Comparison of ENCODE assay signal across 8 cellular contexts in the genomic region with DNA sequence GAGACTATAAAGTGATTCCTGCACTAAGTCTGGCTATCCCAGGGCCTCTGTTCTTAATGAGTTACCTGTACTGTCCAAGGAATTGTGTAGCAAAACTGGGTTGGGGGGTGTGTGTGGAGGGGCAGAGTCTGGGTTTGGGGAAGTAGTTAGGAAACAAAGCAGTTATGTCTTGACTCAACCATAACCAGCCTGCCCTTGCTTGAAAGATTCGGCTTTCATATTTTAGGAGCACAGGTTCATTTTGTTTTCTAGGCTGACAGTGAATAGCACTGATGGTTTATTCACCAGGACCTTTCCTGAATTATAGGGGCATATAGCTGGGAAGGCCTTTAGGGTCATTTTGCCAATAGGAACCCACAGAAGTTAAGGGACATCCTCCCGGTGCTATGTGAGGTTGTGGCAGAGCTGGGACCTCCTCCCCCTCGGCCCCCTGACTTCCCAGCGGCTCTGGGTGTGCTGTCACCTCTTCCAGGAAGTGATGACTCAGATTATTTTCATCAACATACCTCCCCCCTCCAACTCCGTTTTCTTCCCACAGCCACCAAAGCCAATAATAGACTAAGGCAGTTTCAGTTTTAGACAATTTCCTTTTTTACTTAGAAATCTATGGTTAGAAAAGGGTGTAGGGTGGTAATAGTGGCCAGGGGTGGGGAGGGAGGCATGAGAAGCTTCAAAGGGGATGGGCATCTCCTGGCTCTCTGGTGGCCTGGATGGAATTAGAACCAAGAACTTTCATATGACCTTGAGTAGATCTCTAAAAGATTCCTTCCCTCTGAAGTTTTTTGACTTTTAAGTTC. TPM values are rescaled to one million over a fixed set of nuclear protein-coding genes. Genes with fewer than 3 reads are reported as not detected.
DNase-seq lines count a peak whose midpoint lies in the region; ATAC-seq lines count a peak whose summit lies in the region.

No MANE protein-coding gene starts in this region.

- no peak for ATAC-seq in GM18873 (IDR thresholded peaks at IDR 0.05; ENCODE audit: low FRiP score, unreplicated experiment)

- DNase-seq in DMS53 (lab: John Stamatoyannopoulos, UW) = peak; percentile 50
- DNase-seq in H4 (ENCODE audit: low spot score) = peak; percentile 83
- peak; percentile 70 to 80 for DNase-seq in NOMO-1 (lab: John Stamatoyannopoulos, UW; ENCODE audit: unreplicated experiment in 2 of 2)
- DNase-seq in activated T-helper 1 cell treated with Interleukin-2 at 50 U/mL for 16 hours (ENCODE audit: low read depth) = peak; percentile 46
- peak; percentile 27 for DNase-seq in glomerular visceral epithelial cell (ENCODE audit: extremely low spot score)
- DNase-seq in stimulated activated CD4-positive, alpha-beta T cell treated with anti-CD3 and anti-CD28 coated beads, Interleukin-12 subunit alpha, Interleukin-12 subunit beta, amount 100 ng/mL, for 24 hours (ENCODE audit: low read depth in 2 of 2) = peak; percentile 39 to 49
- no peak for DNase-seq in NCI-H2029 (lab: John Stamatoyannopoulos, UW)

RNA-seq across cellular contexts. Expression of a gene that starts 44.8 kb away (rescaled TPM):
- total RNA-seq in H4 (2014; rRNA removed; shearing (Covaris generic)) = 2.7 and 3.6 TPM in 2 replicates
